Comparison of ENCODE assay signal across 10 cellular contexts in the genomic region with DNA sequence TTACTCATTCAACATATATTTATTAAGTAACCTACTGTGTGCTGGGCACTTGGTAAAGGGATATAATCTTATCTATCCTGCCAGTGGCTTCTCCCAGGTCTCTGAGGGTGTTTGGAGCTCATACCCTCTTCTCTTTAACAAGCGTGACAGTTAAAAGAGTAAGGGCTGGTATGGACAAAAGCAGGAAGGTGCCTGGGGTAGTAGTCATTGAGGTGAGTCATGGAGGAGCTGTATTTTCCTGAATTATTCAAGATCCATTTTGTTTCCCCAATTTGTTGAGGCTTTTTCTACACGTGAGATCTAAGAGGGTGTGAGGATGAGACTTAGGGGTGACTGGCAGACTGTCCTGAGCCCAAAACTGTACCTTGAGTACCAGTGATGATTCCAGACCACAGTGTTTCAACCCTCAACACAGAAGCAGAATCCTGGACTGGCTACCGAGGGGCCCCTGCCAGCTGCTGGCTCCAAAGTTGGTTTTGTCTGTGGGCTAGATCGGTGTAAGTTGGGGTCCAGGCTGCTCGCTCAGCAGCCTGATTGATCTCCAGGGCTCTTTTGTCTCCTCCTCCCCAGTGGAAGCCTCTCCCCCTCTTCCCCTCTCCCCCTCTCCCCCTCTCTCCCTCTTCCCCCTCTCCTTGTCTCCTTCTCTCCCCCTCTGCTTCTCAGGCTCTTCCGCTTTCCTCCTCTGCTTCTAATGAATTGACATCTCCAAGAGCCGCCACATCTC. TPM values are rescaled to one million over a fixed set of nuclear protein-coding genes. Genes with fewer than 3 reads are reported as not detected.
DNase-seq lines count a peak whose midpoint lies in the region; ATAC-seq and TF ChIP-seq lines count a peak whose summit lies in the region.
"Had no signal": no experiment of that assay in that cellular context is flagged by ENCODE, and none has a peak within 500 bp of the region (broad histone marks: within the 10 kb centered on the region; RNA-seq: fewer than 3 reads in every experiment).

Gene DRP2 (plus strand): TSS at position 671 of the 724 bp plus-strand sequence. CDS start 11,862 bp downstream, outside the sequence.

- intact Hi-C loops in dorsolateral prefrontal cortex (cut with DNase I), result no loop called here

- no peak for TF ChIP-seq EP300 in neural cell (conservative IDR thresholded peaks at IDR 0.05; ENCODE audit: poor library complexity, severe bottlenecking)

- H3K79me2 ChIP-seq in neural cell (replicated peaks; ENCODE audit: insufficient read depth, low read length), result no peaks in the 10 kb centered on the region

- no peaks in the 10 kb centered on the region for H3K27me3 ChIP-seq in BLaER1 treated with 17β-estradiol and CSF1 and Interleukin-3, amounts not matched to agents 10 nM and 100 nM
- H3K27me3 ChIP-seq in dorsolateral prefrontal cortex, result peaks cover 0 to 65% (median 15%) of the 10 kb centered on the region in 45 donors
- no peaks in the 10 kb centered on the region for H3K27me3 ChIP-seq in neural cell (ENCODE audit: insufficient read depth, low read depth, low read length)

- H3K9ac ChIP-seq in BLaER1 treated with 17β-estradiol and CSF1 and Interleukin-3, amounts not matched to agents 10 nM and 100 nM, result peak within 1 kb of the TSS in 1 of 11 experiments; percentile 36; a peak in 3 of 22 replicates
- peak within 1 kb of the TSS; percentile 63 for H3K9ac ChIP-seq in neural cell (ENCODE audit: low read length)

- H3K4me1 ChIP-seq in BLaER1 treated with 17β-estradiol and CSF1 and Interleukin-3, amounts not matched to agents 10 nM and 100 nM, result peaks cover 0 to 13% (median 9%) of the 10 kb centered on the region in 10 experiments; a peak in 9 of 20 replicates

- H3K4me2 ChIP-seq in BLaER1 treated with 17β-estradiol and CSF1 and Interleukin-3, amounts not matched to agents 10 nM and 100 nM, result peak within 1 kb of the TSS in 9 of 11 experiments; percentile 0 to 58 (median 31); a peak in 15 of 22 replicates
- H3K4me2 ChIP-seq in neural cell (ENCODE audit: low read length), result peak within 1 kb of the TSS; percentile 41

- no peak for TF ChIP-seq CTCF in dorsolateral prefrontal cortex (IDR thresholded peaks at IDR 0.05 in 54 of 56, conservative IDR thresholded peaks at IDR 0.05 in 2 of 56; ENCODE audit: low read depth in 1 of 56, partially characterized antibody in 56 of 56)
- TF ChIP-seq CTCF in neural cell (IDR thresholded peaks at IDR 0.05; ENCODE audit: poor library complexity, severe bottlenecking), result no peak

- no peaks in the 10 kb centered on the region for H3K36me3 ChIP-seq in BLaER1 treated with 17β-estradiol and CSF1 and Interleukin-3, amounts not matched to agents 10 nM and 100 nM
- no peaks in the 10 kb centered on the region for H3K36me3 ChIP-seq in neural cell (ENCODE audit: insufficient read depth, low read length)

- no peaks in the 10 kb centered on the region for H3F3A ChIP-seq in neural cell (ENCODE audit: insufficient read depth, low read length, poor library complexity, severe bottlenecking)

- no peak for TF ChIP-seq RAD21 in neural cell (conservative IDR thresholded peaks at IDR 0.05)

- H3K27ac ChIP-seq in BLaER1 treated with 17β-estradiol and CSF1 and Interleukin-3, amounts not matched to agents 10 nM and 100 nM, result no peak within 1 kb of the TSS; a peak in 1 of 22 replicates
- H3K27ac ChIP-seq in dorsolateral prefrontal cortex, result peak within 1 kb of the TSS in 41 of 59 donors; percentile 2 to 69 (median 48)
- H3K27ac ChIP-seq in neural cell (ENCODE audit: low read length), result peak within 1 kb of the TSS; percentile 80

- no peaks in the 10 kb centered on the region for H3K9me3 ChIP-seq in BLaER1 treated with 17β-estradiol and CSF1 and Interleukin-3, amounts not matched to agents 10 nM and 100 nM (replicated peaks in 1 of 11)
- H3K9me3 ChIP-seq in neural cell (ENCODE audit: low read length), result no peaks in the 10 kb centered on the region

- DNase-seq in LHCN-M2 (ENCODE audit: low read depth) (peak; percentile 27), dorsolateral prefrontal cortex (no peak), hypothalamus (lab: John Stamatoyannopoulos, UW) (no peak)
- DNase-seq in NK-92 treated with Interleukin-12 subunit alpha and Interleukin-12 subunit beta, amount 100 ng/mL, for 24 hours (lab: John Stamatoyannopoulos, UW), result no peak
- DNase-seq in activated CD4-positive, alpha-beta T cell treated with anti-CD3 and anti-CD28 coated beads for 48 hours, result no peak
- DNase-seq: NCI-H1105, substantia nigra had no signal

- peak within 1 kb of the TSS; percentile 27 for H2AFZ ChIP-seq in neural cell (ENCODE audit: low read depth, low read length)

- ATAC-seq in GM18520 (IDR thresholded peaks at IDR 0.05; ENCODE audit: unreplicated experiment), result no peak

- H3K9me2 ChIP-seq in neural cell (ENCODE audit: insufficient read depth, low read length), result no peaks in the 10 kb centered on the region

- H3K4me3 ChIP-seq in BLaER1 treated with 17β-estradiol and CSF1 and Interleukin-3, amounts not matched to agents 10 nM and 100 nM, result no peak within 1 kb of the TSS
- H3K4me3 ChIP-seq in dorsolateral prefrontal cortex, result peak within 1 kb of the TSS in 52 of 59 donors; percentile 1 to 57 (median 36)
- H3K4me3 ChIP-seq in neural cell (ENCODE audit: low read length), result peak within 1 kb of the TSS; percentile 59

- no peaks in the 10 kb centered on the region for H4K20me1 ChIP-seq in BLaER1 treated with 17β-estradiol and CSF1 and Interleukin-3, amounts not matched to agents 10 nM and 100 nM
- H4K20me1 ChIP-seq in neural cell (ENCODE audit: insufficient read depth), result no peaks in the 10 kb centered on the region

TF ChIP-seq in neural cell, 6 proteins besides CTCF, POLR2A, EP300 and RAD21:
- TF ChIP-seq REST (IDR thresholded peaks at IDR 0.05; ENCODE audit: borderline replicate concordance) (no peak), POLR2AphosphoS5 (IDR thresholded peaks at IDR 0.05) (no peak), EZH2 (IDR thresholded peaks at IDR 0.05; ENCODE audit: borderline replicate concordance, insufficient read depth, low read length, poor library complexity, severe bottlenecking) (no peak), SMC3 (conservative IDR thresholded peaks at IDR 0.05; ENCODE audit: poor library complexity) (no peak), TAF1 (IDR thresholded peaks at IDR 0.05; ENCODE audit: low read depth) (no peak), MXI1 (conservative IDR thresholded peaks at IDR 0.05; ENCODE audit: poor library complexity, severe bottlenecking) (no peak)

RNA-seq across cellular contexts. Expression of gene DRP2, which starts in this region (rescaled TPM):
- total RNA-seq in LHCN-M2 (2014; rRNA removed), result 2.5 and 3.1 TPM in 2 replicates
- 0.84 TPM for polyA plus RNA-seq in LHCN-M2 (2012)
- 10 to 100 TPM; 12.3 to 51.7 (median 33.3) TPM for total RNA-seq in dorsolateral prefrontal cortex
- polyA plus RNA-seq in neural cell, result 10.0 TPM in 2 replicates
- polyA minus RNA-seq in neural cell, result 11.7 and 13.2 TPM in 2 replicates

Comparison
In these comparisons a context has a peak if more than half of its experiments do, and no peak if none do; other contexts are left out.
1. H3K27ac ChIP-seq: peak in dorsolateral prefrontal cortex (41 of 59) and neural cell (single experiment); none in BLaER1 treated with 17β-estradiol and CSF1 and Interleukin-3, amounts not matched to agents 10 nM and 100 nM (0 of 11).
2. H3K4me3 ChIP-seq: peak in dorsolateral prefrontal cortex (52 of 59) and neural cell (single experiment); none in BLaER1 treated with 17β-estradiol and CSF1 and Interleukin-3, amounts not matched to agents 10 nM and 100 nM (0 of 10).